ENCODE assay signal across 9 cellular contexts in genomic region chr1:11930571-11931445, GRCh38. TPM values are rescaled to one million over a fixed set of nuclear protein-coding genes. Genes with fewer than 3 reads are reported as not detected.
A peak's percentile ranks its signal among the peaks of the same experiment; 100 is the strongest.
DNase-seq lines count a peak whose midpoint lies in the region; ATAC-seq and TF ChIP-seq lines count a peak whose summit lies in the region.
"Had no signal": no experiment of that assay in that cellular context is flagged by ENCODE, and none has a peak within 500 bp of the region (broad histone marks: within the 10 kb centered on the region; RNA-seq: fewer than 3 reads in every experiment).

No MANE protein-coding gene starts in this region.

- H3K9ac ChIP-seq in liver (ENCODE audit: low read depth in 1 of 2, low read length in 2 of 2) = no peak overlapping the region

- intact Hi-C loops in left ventricle myocardium superior (cut with micrococcal nuclease) (no loop called here), Right ventricle myocardium superior (cut with DNase I) (no loop called here)

- ATAC-seq in left ventricle myocardium superior = peak; percentile 11
- ATAC-seq in Right ventricle myocardium superior (ENCODE audit: poor library complexity) = no peak
- no peak for ATAC-seq in GM21619 (IDR thresholded peaks at IDR 0.05; ENCODE audit: unreplicated experiment)

- TF ChIP-seq CTCF in astrocyte of the spinal cord (IDR thresholded peaks at IDR 0.05; ENCODE audit: low read depth, low read length) (no peak), liver (IDR thresholded peaks at IDR 0.05; ENCODE audit: low read depth, low read length, missing input control) (no peak), GM13977 (IDR thresholded peaks at IDR 0.05; ENCODE audit: extremely low read depth, insufficient read depth, missing control alignments) (no peak)

- H3K4me1 ChIP-seq in liver (ENCODE audit: control insufficient read depth in 4 of 4, insufficient read depth in 4 of 4, low read length in 3 of 4) = peaks cover 3 to 37% (median 22%) of the 10 kb centered on the region in 4 donors

- in situ Hi-C loops in astrocyte of the spinal cord (cut with HindIII; ENCODE audit: low sequenced_read_pairs) = no loop called here
- in situ Hi-C loops in GM13977 (cut with MboI; ENCODE audit: low pct_unique_long_range_greater_than_20kb, low sequenced_read_pairs, unreplicated experiment) = no loop called here

- 39% methylated on average over 7 of the region's 7 CpGs for WGBS in liver

- H3K36me3 ChIP-seq in liver (ENCODE audit: control insufficient read depth in 4 of 4, insufficient read depth in 3 of 4, low read depth in 1 of 4, low read length in 3 of 4) = no peaks in the 10 kb centered on the region

- peak overlapping the region; percentile 5 to 55 for H3K27ac ChIP-seq in liver (ENCODE audit: low read depth in 1 of 2, low read length in 2 of 2)

- H3K27me3 ChIP-seq in liver (ENCODE audit: control insufficient read depth in 4 of 4, insufficient read depth in 4 of 4, low read length in 3 of 4) = no peaks in the 10 kb centered on the region

- no peak for TF ChIP-seq RAD21 in liver (IDR thresholded peaks at IDR 0.05)

- DNase-seq in left ventricle myocardium superior (peak; percentile 58), Right ventricle myocardium superior (no peak), astrocyte of the spinal cord (ENCODE audit: low read depth, low spot score) (peak; percentile 49), GM13977 (ENCODE audit: low spot score) (no peak), NCI-H1092 treated with DMSO at 0.1 percent for 48 hours (lab: John Stamatoyannopoulos, UW) (no peak), DMS79 (lab: John Stamatoyannopoulos, UW) (no peak)
- DNase-seq: NCI-H2081 treated with DMSO at 0.1 percent for 48 hours had no signal

- H3K9me3 ChIP-seq in liver (ENCODE audit: control insufficient read depth in 4 of 4, low read length in 3 of 4) = no peaks in the 10 kb centered on the region

- H3K4me3 ChIP-seq in astrocyte of the spinal cord (ENCODE audit: low read depth, low read length) = no peak overlapping the region
- no peak overlapping the region for H3K4me3 ChIP-seq in liver (ENCODE audit: low read depth in 1 of 3, low read length in 3 of 3)

TF ChIP-seq in liver, 16 proteins besides CTCF, POLR2A, EP300 and RAD21:
- TF ChIP-seq GABPA (IDR thresholded peaks at IDR 0.05 in 1 of 2, conservative IDR thresholded peaks at IDR 0.05 in 1 of 2) (peak in 1 of 2 donors; percentile 38), ATF3 (IDR thresholded peaks at IDR 0.05) (no peak)

RNA-seq across cellular contexts. Expression of gene PLOD1, which starts 3.7 kb away (rescaled TPM):
- total RNA-seq in left ventricle myocardium superior (64.4 TPM), Right ventricle myocardium superior (66.1 TPM), liver (10 to 100 TPM; 54.9 to 82.9 TPM)
- polyA plus RNA-seq in liver = 10 to 100 TPM; 48.0 to 73.0 TPM

RNA-seq across cellular contexts. Expression of gene KIAA2013, which starts 4.6 kb away (rescaled TPM):
- total RNA-seq in left ventricle myocardium superior = 35.8 TPM
- 31.6 TPM for total RNA-seq in Right ventricle myocardium superior
- 10 to 100 TPM; 26.3 to 77.5 TPM for total RNA-seq in liver
- polyA plus RNA-seq in liver = 10 to 100 TPM; 16.8 to 39.6 TPM

RNA-seq across cellular contexts. Expression of gene MFN2, which starts 49.4 kb away (rescaled TPM):
- 688 TPM for total RNA-seq in left ventricle myocardium superior
- total RNA-seq in Right ventricle myocardium superior = 648 TPM
- 10 to 100 TPM; 36.0 to 87.8 TPM for total RNA-seq in liver
- 10 to 100 TPM; 17.2 to 50.4 TPM for polyA plus RNA-seq in liver

Comparison
In these comparisons a context has a peak if more than half of its experiments do, and no peak if none do; other contexts are left out.
1. DNase-seq: peak in left ventricle myocardium superior (single experiment) and astrocyte of the spinal cord (single experiment); none in Right ventricle myocardium superior (single experiment), GM13977 (single experiment), NCI-H1092 treated with DMSO at 0.1 percent for 48 hours (single experiment) and DMS79 (single experiment).